In genomic region chr7:106659963-106660861, GRCh38 we compare ENCODE assay signal across 1 cellular context.
A peak's percentile ranks its signal among the peaks of the same experiment; 100 is the strongest.
TF ChIP-seq lines count a peak whose summit lies in the region.

No MANE protein-coding gene starts in this region.

TF ChIP-seq in SK-N-SH, 30 proteins besides CTCF, POLR2A, EP300 and RAD21 (continued from another document):
- peak; percentile 38; the same call in 1 of the 2 replicates for TF ChIP-seq REST (IDR thresholded peaks at IDR 0.05; ENCODE audit: low read depth, low read length)
- TF ChIP-seq GABPA (IDR thresholded peaks at IDR 0.05; ENCODE audit: low read depth), result no peak
- peak; percentile 48; the same call in 1 of the 2 replicates for TF ChIP-seq ELF1 (IDR thresholded peaks at IDR 0.05)
- TF ChIP-seq RXRA (IDR thresholded peaks at IDR 0.05; ENCODE audit: borderline replicate concordance, low read depth), result no peak; the same call in 1 of the 2 replicates
- TF ChIP-seq SMC3 (IDR thresholded peaks at IDR 0.05; ENCODE audit: low read depth, low read length), result peak; percentile 69
- TF ChIP-seq FOSL2 (IDR thresholded peaks at IDR 0.05; ENCODE audit: borderline replicate concordance, low read depth), result no peak
- no peak for TF ChIP-seq NRF1 (IDR thresholded peaks at IDR 0.05; ENCODE audit: low read depth, low read length)
- no peak for TF ChIP-seq MEF2A (IDR thresholded peaks at IDR 0.05; ENCODE audit: borderline replicate concordance, low read depth)
- TF ChIP-seq JUND (IDR thresholded peaks at IDR 0.05), result no peak
- no peak for TF ChIP-seq RCOR1 (IDR thresholded peaks at IDR 0.05; ENCODE audit: low read length)
- TF ChIP-seq TCF12 (IDR thresholded peaks at IDR 0.05), result no peak
- TF ChIP-seq CHD2 (IDR thresholded peaks at IDR 0.05; ENCODE audit: low read length, partially characterized antibody), result peak; percentile 14
- no peak; the same call in 1 of the 2 replicates for TF ChIP-seq PBX3 (IDR thresholded peaks at IDR 0.05)
- TF ChIP-seq MXI1 (IDR thresholded peaks at IDR 0.05; ENCODE audit: low read depth, low read length), result no peak; the same call in 1 of the 2 replicates
- TF ChIP-seq MAX (IDR thresholded peaks at IDR 0.05; ENCODE audit: low read depth), result peak; percentile 10; the same call in 1 of the 2 replicates
